In genomic region chr6:34587325-34587724, GRCh38 we compare ENCODE assay signal across 32 cellular contexts. TPM values are rescaled to one million over a fixed set of nuclear protein-coding genes. Genes with fewer than 3 reads are reported as not detected.
DNase-seq lines count a peak whose midpoint lies in the region; ATAC-seq, FAIRE-seq and TF ChIP-seq lines count a peak whose summit lies in the region.
"Had no signal": no experiment of that assay in that cellular context is flagged by ENCODE, and none has a peak within 500 bp of the region (broad histone marks: within the 10 kb centered on the region; RNA-seq: fewer than 3 reads in every experiment).

No MANE protein-coding gene starts in this region.

- no peak overlapping the region for H3K9ac ChIP-seq in endothelial cell of umbilical vein (replicated peaks; ENCODE audit: extremely low read depth, insufficient read depth, low read length)

- POLR2A ChIA-PET in A673 (lab: Charles Lee; ENCODE audit: low non-redundant PET) (no interaction called here), Panc1 (lab: Charles Lee) (no interaction called here), endothelial cell of umbilical vein (lab: Charles Lee) (no interaction called here)
- POLR2A ChIA-PET in CD4-positive, alpha-beta T cell (lab: Charles Lee) = no interaction called here

- H3K4me3 ChIP-seq in A673 (ENCODE audit: low read depth, low read length, poor library complexity, severe bottlenecking) (no peak overlapping the region), GM23338 (no peak overlapping the region), Panc1 (ENCODE audit: low read depth in 2 of 2, low read length in 2 of 2) (no peak overlapping the region), endothelial cell of umbilical vein (replicated peaks in 1 of 3; ENCODE audit: insufficient read depth in 1 of 3, low read depth in 1 of 3, low read length in 3 of 3) (no peak overlapping the region)
- H3K4me3 ChIP-seq: left ventricle myocardium inferior, pancreas, right atrium auricular region, upper lobe of left lung had no signal

- H3K27ac ChIP-seq in A673 (ENCODE audit: low read depth, low read length, poor library complexity, severe bottlenecking) (no peak overlapping the region), GM23338 (ENCODE audit: low read depth) (peak overlapping the region; percentile 19; the same call in 1 of the 2 replicates), Panc1 (ENCODE audit: low read length) (no peak overlapping the region), endothelial cell of umbilical vein (ENCODE audit: insufficient read depth, low read depth, low read length) (no peak overlapping the region)
- no peak overlapping the region for H3K27ac ChIP-seq in CD4-positive, alpha-beta T cell (ENCODE audit: low read depth, low read length)
- H3K27ac ChIP-seq: left ventricle myocardium inferior, pancreas, right atrium auricular region, upper lobe of left lung had no signal

- no peaks in the 10 kb centered on the region for H3K4me1 ChIP-seq in A673 (ENCODE audit: insufficient read depth, low read length, poor library complexity, severe bottlenecking)
- H3K4me1 ChIP-seq in GM23338 (ENCODE audit: insufficient read depth) = peaks cover 8% of the 10 kb centered on the region; the same call in 1 of the 2 replicates
- no peaks in the 10 kb centered on the region for H3K4me1 ChIP-seq in Panc1 (ENCODE audit: control insufficient read depth, insufficient read depth, low read length)
- H3K4me1 ChIP-seq in endothelial cell of umbilical vein (ENCODE audit: control insufficient read depth, extremely low read depth, insufficient read depth, low read length) = no peaks in the 10 kb centered on the region
- H3K4me1 ChIP-seq: pancreas, upper lobe of left lung had no signal

- TF ChIP-seq POLR2A in endothelial cell of umbilical vein (IDR thresholded peaks at IDR 0.05; ENCODE audit: low read depth, low read length) (no peak), GM18505 (IDR thresholded peaks at IDR 0.05; ENCODE audit: borderline replicate concordance, extremely low read depth, insufficient read depth, insufficient read length) (no peak)

- H3K79me2 ChIP-seq in GM23338 (replicated peaks; ENCODE audit: insufficient read depth) (peaks cover 12% of the 10 kb centered on the region), endothelial cell of umbilical vein (ENCODE audit: control insufficient read depth, insufficient read depth, low read length) (peaks cover 6% of the 10 kb centered on the region)

- no peak overlapping the region for H3K4me2 ChIP-seq in GM23338
- H3K4me2 ChIP-seq in endothelial cell of umbilical vein (ENCODE audit: insufficient read depth, low read length) = no peak overlapping the region

- H2AFZ ChIP-seq in GM23338 = no peak overlapping the region
- no peak overlapping the region for H2AFZ ChIP-seq in endothelial cell of umbilical vein (ENCODE audit: low read depth, low read length)

- in situ Hi-C loops in Panc1 (cut with HindIII; ENCODE audit: low pct_unique_long_range_greater_than_20kb, low sequenced_read_pairs) = no loop called here

- H3K36me3 ChIP-seq in A673 (ENCODE audit: insufficient read depth, low read length, poor library complexity, severe bottlenecking) (no peaks in the 10 kb centered on the region), GM23338 (ENCODE audit: insufficient read depth) (no peaks in the 10 kb centered on the region; the same call in 1 of the 2 replicates), Panc1 (ENCODE audit: control insufficient read depth, insufficient read depth, low read length) (no peaks in the 10 kb centered on the region; the same call in 1 of the 2 replicates), endothelial cell of umbilical vein (ENCODE audit: control insufficient read depth in 2 of 2, extremely low read depth in 1 of 2, insufficient read depth in 2 of 2, low read length in 2 of 2) (peaks cover 0 to 14% of the 10 kb centered on the region in 2 experiments)

- H3K9me2 ChIP-seq in GM23338 (ENCODE audit: insufficient read depth) = no peaks in the 10 kb centered on the region

- peaks cover 32% of the 10 kb centered on the region for H3K4me1 Mint-ChIP-seq in GM23338
- H3K4me1 Mint-ChIP-seq in CD4-positive, alpha-beta T cell (ENCODE audit: low read depth) = peaks cover 12% of the 10 kb centered on the region

- H3K27me3 Mint-ChIP-seq in GM23338 (ENCODE audit: insufficient read depth, low read depth, poor library complexity) = peaks cover 2% of the 10 kb centered on the region
- no peaks in the 10 kb centered on the region for H3K27me3 Mint-ChIP-seq in CD4-positive, alpha-beta T cell
- H3K27me3 Mint-ChIP-seq: activated CD4-positive, alpha-beta memory T cell treated with anti-CD3 and anti-CD28 coated beads, Interleukin-2, amount 10 ng/mL, durations not matched to agents 7 days and 5 days; activated T-helper 17 cell treated with anti-CD3 and anti-CD28 coated beads, Interleukin-2, amount 50 U/mL, for 72 hours had no signal

- H3K9me3 ChIP-seq in A673 (ENCODE audit: low read depth, low read length, poor library complexity, severe bottlenecking) = no peaks in the 10 kb centered on the region
- H3K9me3 ChIP-seq in Panc1 (ENCODE audit: control insufficient read depth, insufficient read depth, low read depth, low read length) = no peaks in the 10 kb centered on the region
- H3K9me3 ChIP-seq in endothelial cell of umbilical vein (replicated peaks; ENCODE audit: control insufficient read depth, insufficient read depth, low read length) = no peaks in the 10 kb centered on the region
- no peaks in the 10 kb centered on the region for H3K9me3 ChIP-seq in CD4-positive, alpha-beta T cell (ENCODE audit: control insufficient read depth, low read length)
- H3K9me3 ChIP-seq: left ventricle myocardium inferior, pancreas, right atrium auricular region, upper lobe of left lung had no signal

- ATAC-seq in GM23338 = no peak
- ATAC-seq in Panc1 = no peak
- no peak for ATAC-seq in CD4-positive, alpha-beta T cell (ENCODE audit: poor library complexity)
- no peak for ATAC-seq in GM18505 (IDR thresholded peaks at IDR 0.05; ENCODE audit: unreplicated experiment)
- ATAC-seq: activated naive CD4-positive, alpha-beta T cell treated with anti-CD3 and anti-CD28 coated beads, Interleukin-2, amount 50 U/mL, for 72 hours; activated T-helper 17 cell treated with anti-CD3 and anti-CD28 coated beads, Interleukin-2, amount 50 U/mL, for 72 hours; pancreas had no signal

- BruUV-seq in A673 (replicated peaks; lab: Mats Ljungman, UMichigan) (TSS peak; percentile 51), Panc1 (replicated peaks; lab: Mats Ljungman, UMichigan) (TSS peak; percentile 69), endothelial cell of umbilical vein (replicated peaks; lab: Mats Ljungman, UMichigan) (TSS peak; percentile 31)

- H3F3A ChIP-seq in GM23338 (replicated peaks; ENCODE audit: low read depth) = no peaks in the 10 kb centered on the region

- no peaks in the 10 kb centered on the region for H3K36me3 Mint-ChIP-seq in GM23338 (ENCODE audit: low read depth)
- H3K36me3 Mint-ChIP-seq in CD4-positive, alpha-beta T cell (ENCODE audit: low read depth) = peaks cover 38% of the 10 kb centered on the region

- dilution Hi-C loops in endothelial cell of umbilical vein (cut with MboI; ENCODE audit: extremely low pct_ligation_motif_present, low sequenced_read_pairs) = no loop called here

- H3K27me3 ChIP-seq in A673 (replicated peaks; ENCODE audit: insufficient read depth, low read depth, low read length, poor library complexity) (no peaks in the 10 kb centered on the region), GM23338 (ENCODE audit: insufficient read depth) (no peaks in the 10 kb centered on the region), Panc1 (ENCODE audit: control insufficient read depth, insufficient read depth, low read length) (no peaks in the 10 kb centered on the region), endothelial cell of umbilical vein (ENCODE audit: control insufficient read depth in 2 of 2, insufficient read depth in 2 of 2, low read length in 2 of 2) (no peaks in the 10 kb centered on the region)
- no peaks in the 10 kb centered on the region for H3K27me3 ChIP-seq in CD4-positive, alpha-beta T cell (ENCODE audit: control insufficient read depth, insufficient read depth, low read length)
- H3K27me3 ChIP-seq: pancreas, right atrium auricular region, upper lobe of left lung had no signal

- intact Hi-C loops in A673 (cut with micrococcal nuclease; ENCODE audit: unreplicated experiment) = no loop called here
- intact Hi-C loops in Panc1 (cut with micrococcal nuclease; ENCODE audit: unreplicated experiment) = no loop called here
- intact Hi-C loops in endothelial cell of umbilical vein (cut with micrococcal nuclease) = no loop called here
- intact Hi-C loops in CD4-positive, alpha-beta T cell (cut with DNase I, micrococcal nuclease) = no loop called here

- no peaks in the 10 kb centered on the region for H3K9me1 ChIP-seq in endothelial cell of umbilical vein (replicated peaks; ENCODE audit: control insufficient read depth, extremely low read depth, insufficient read depth, low read length)

- no peak for FAIRE-seq in endothelial cell of umbilical vein (lab: Jason Lieb, UNC)
- FAIRE-seq: GM18507, islet of Langerhans, pancreas had no signal

- CTCF ChIA-PET in A673 (lab: Charles Lee) (no interaction called here), Panc1 (lab: Charles Lee) (no interaction called here), endothelial cell of umbilical vein (lab: Charles Lee) (interaction anchor here (1.3 kb wide), 2 partner anchors 9 to 22 kb away, joined by 3 to 6 read pairs; no protein-coding TSS in a partner anchor)
- CTCF ChIA-PET in CD4-positive, alpha-beta T cell (lab: Charles Lee) = no interaction called here

- no peak for TF ChIP-seq CTCF in A673 (conservative IDR thresholded peaks at IDR 0.05; ENCODE audit: low read depth, low read length)
- no peak for TF ChIP-seq CTCF in GM23338 (conservative IDR thresholded peaks at IDR 0.05; ENCODE audit: low read depth in 2 of 2)
- no peak for TF ChIP-seq CTCF in Panc1 (IDR thresholded peaks at IDR 0.05)
- no peak for TF ChIP-seq CTCF in endothelial cell of umbilical vein (IDR thresholded peaks at IDR 0.05; ENCODE audit: extremely low read depth in 1 of 2, insufficient read depth in 1 of 2, low read depth in 1 of 2, low read length in 2 of 2)
- no peak for TF ChIP-seq CTCF in CD4-positive, alpha-beta T cell (IDR thresholded peaks at IDR 0.05)

- DNase-seq in A673 (ENCODE audit: low spot score) = no peak
- no peak for DNase-seq in GM23338 (ENCODE audit: low spot score)
- no peak for DNase-seq in Panc1 (ENCODE audit: low read depth, low spot score)
- DNase-seq in endothelial cell of umbilical vein (ENCODE audit: low read depth, low spot score) = no peak
- no peak for DNase-seq in central memory CD4-positive, alpha-beta T cell
- no peak for DNase-seq in putamen (ENCODE audit: low spot score)
- no peak for DNase-seq in CD4-positive, alpha-beta T cell
- DNase-seq: ACHN; activated CD4-positive, alpha-beta memory T cell treated with anti-CD3 and anti-CD28 coated beads, Interleukin-2, amount 10 ng/mL, durations not matched to agents 7 days and 5 days; activated CD4-positive, CD25-positive, alpha-beta regulatory T cell treated with anti-CD3 and anti-CD28 coated beads, Interleukin-2, amount 50 U/mL, for 72 hours; activated CD8-positive, alpha-beta memory T cell treated with anti-CD3 and anti-CD28 coated beads, Interleukin-2, amount 50 U/mL, for 48 hours; DND-41; Kasumi-1; left ventricle myocardium inferior; MV-4-11; NCI-H187 treated with DMSO at 0.1 percent for 48 hours; NCI-H2171 treated with DMSO at 0.1 percent for 48 hours; NCI-H526; RPMI8226; T-helper 1 cell; upper lobe of left lung had no signal

- H3K27ac Mint-ChIP-seq in GM23338 = peak overlapping the region; percentile 57; the same call in 1 of the 2 replicates
- H3K27ac Mint-ChIP-seq in CD4-positive, alpha-beta T cell = no peak overlapping the region
- H3K27ac Mint-ChIP-seq: activated CD4-positive, alpha-beta memory T cell treated with anti-CD3 and anti-CD28 coated beads, Interleukin-2, amount 10 ng/mL, durations not matched to agents 7 days and 5 days; activated T-helper 17 cell treated with anti-CD3 and anti-CD28 coated beads, Interleukin-2, amount 50 U/mL, for 72 hours; mesothelial cell of epicardium; nephron had no signal

- H4K20me1 ChIP-seq in GM23338 (replicated peaks; ENCODE audit: insufficient read depth) = peaks cover 15% of the 10 kb centered on the region
- H4K20me1 ChIP-seq in endothelial cell of umbilical vein (replicated peaks; ENCODE audit: control insufficient read depth, extremely low read depth, insufficient read depth, low read length) = no peaks in the 10 kb centered on the region

- H3K4me3 Mint-ChIP-seq in GM23338 = no peak overlapping the region
- no peak overlapping the region for H3K4me3 Mint-ChIP-seq in CD4-positive, alpha-beta T cell
- H3K4me3 Mint-ChIP-seq: activated CD4-positive, alpha-beta memory T cell treated with anti-CD3 and anti-CD28 coated beads, Interleukin-2, amount 10 ng/mL, durations not matched to agents 7 days and 5 days; activated T-helper 17 cell treated with anti-CD3 and anti-CD28 coated beads, Interleukin-2, amount 50 U/mL, for 72 hours; mesothelial cell of epicardium; nephron had no signal

- H3K9me3 Mint-ChIP-seq in GM23338 = no peaks in the 10 kb centered on the region
- no peaks in the 10 kb centered on the region for H3K9me3 Mint-ChIP-seq in CD4-positive, alpha-beta T cell
- H3K9me3 Mint-ChIP-seq: activated CD4-positive, alpha-beta memory T cell treated with anti-CD3 and anti-CD28 coated beads, Interleukin-2, amount 10 ng/mL, durations not matched to agents 7 days and 5 days; activated naive CD4-positive, alpha-beta T cell treated with anti-CD3 and anti-CD28 coated beads, Interleukin-2, amount 50 U/mL, for 72 hours; activated T-helper 17 cell treated with anti-CD3 and anti-CD28 coated beads, Interleukin-2, amount 50 U/mL, for 72 hours; mesothelial cell of epicardium; nephron had no signal

RNA-seq across cellular contexts. Expression of gene SPDEF, which starts 31.2 kb away (rescaled TPM):
- total RNA-seq in A673 (2021) (0.22 TPM in 1 of 2 replicates, not detected in the other), Panc1 (2021; ENCODE audit: unreplicated experiment) (1.6 TPM), endothelial cell of umbilical vein (not detected in 2 replicates)
- 0.69 TPM in 1 of 2 replicates, not detected in the other for total RNA-seq in GM23338 (2014; rRNA removed; shearing (Covaris generic))
- polyA plus RNA-seq in GM23338 (2016; fragmentation: Nextera tagmentation; extraction: Ambion mirVana) (not detected in 2 replicates), endothelial cell of umbilical vein (not detected in 2 replicates)
- polyA plus RNA-seq in Panc1 (2012; ENCODE audit: insufficient read length) = 2.0 TPM
- 0.04 and 0.07 TPM in 2 replicates for polyA plus RNA-seq in endothelial cell of umbilical vein (2011; cell fraction: cytosol; rRNA removed)
- 0.08 TPM in 1 of 2 replicates, not detected in the other for polyA plus RNA-seq in endothelial cell of umbilical vein (2011; cell fraction: nucleus; rRNA removed)
- polyA plus RNA-seq in endothelial cell of umbilical vein (2012) = not detected in 2 replicates
- not detected in 2 replicates for polyA minus RNA-seq in endothelial cell of umbilical vein
- not detected for polyA minus RNA-seq in endothelial cell of umbilical vein (2011; cell fraction: cytosol; rRNA and poly(A)+ RNA removed)
- not detected in 2 replicates for polyA minus RNA-seq in endothelial cell of umbilical vein (2011; cell fraction: nucleus; rRNA and poly(A)+ RNA removed)
- total RNA-seq in CD4-positive, alpha-beta T cell = under 1 TPM; 0.17 to 0.36 TPM
- total RNA-seq: activated CD4-positive, alpha-beta memory T cell treated with anti-CD3 and anti-CD28 coated beads, Interleukin-2, amount 10 ng/mL, durations not matched to agents 7 days and 5 days; glomerular endothelial cell had no signal
- polyA plus RNA-seq: BJ had no signal
